Comparison of ENCODE assay signal across 24 cellular contexts in genomic region chr11:103978588-103979580, GRCh38. TPM values are rescaled to one million over a fixed set of nuclear protein-coding genes. Genes with fewer than 3 reads are reported as not detected.
"Had no signal": no experiment of that assay in that cellular context is flagged by ENCODE, and none has a peak within 500 bp of the region (broad histone marks: within the 10 kb centered on the region; RNA-seq: fewer than 3 reads in every experiment).

No MANE protein-coding gene starts in this region.

- FAIRE-seq: endothelial cell of umbilical vein had no signal

- H3K9ac ChIP-seq: parathyroid adenoma had no signal

- ATAC-seq: activated CD8-positive, alpha-beta T cell treated with anti-CD3 and anti-CD28 coated beads, Interleukin-2, amount 10 ng/mL, durations not matched to agents 7 days and 5 days; activated T-cell treated with anti-CD3 and anti-CD28 coated beads, Interleukin-2, amount 50 U/mL, for 72 hours; gastrocnemius medialis; heart right ventricle; left lobe of liver; T-helper 17 cell; WTC11 had no signal

- H3K9me3 Mint-ChIP-seq: activated CD4-positive, alpha-beta T cell treated with anti-CD3 and anti-CD28 coated beads, Interleukin-2, amount 10 ng/mL, durations not matched to agents 24 days and 14 days had no signal

- H3K36me3 Mint-ChIP-seq: activated naive CD8-positive, alpha-beta T cell; naive B cell; WTC11 had no signal

- H3K4me3 Mint-ChIP-seq: activated CD4-positive, alpha-beta T cell treated with anti-CD3 and anti-CD28 coated beads, Interleukin-2, amount 10 ng/mL, durations not matched to agents 24 days and 14 days; activated CD8-positive, alpha-beta T cell treated with anti-CD3 and anti-CD28 coated beads, Interleukin-2, amount 10 ng/mL, durations not matched to agents 7 days and 5 days; activated naive CD8-positive, alpha-beta T cell; activated T-cell treated with anti-CD3 and anti-CD28 coated beads, Interleukin-2, amount 50 U/mL, for 72 hours; naive B cell; T-helper 17 cell; WTC11 had no signal

- DNase-seq: activated CD4-positive, alpha-beta T cell treated with anti-CD3 and anti-CD28 coated beads, Interleukin-2, amount 10 ng/mL, durations not matched to agents 24 days and 14 days; activated CD8-positive, alpha-beta memory T cell treated with anti-CD3 and anti-CD28 coated beads, Interleukin-2, amount 50 U/mL, for 4 hours; activated CD8-positive, alpha-beta T cell treated with anti-CD3 and anti-CD28 coated beads, Interleukin-2, amount 10 ng/mL, durations not matched to agents 7 days and 5 days; activated gamma-delta T cell treated with Interleukin-2 at 50 U/mL for 16 hours; activated T-cell treated with anti-CD3 and anti-CD28 coated beads, Interleukin-2, amount 50 U/mL, for 72 hours; amygdala; cortex of kidney; effector CD8-positive, alpha-beta T cell; gastrocnemius medialis; heart right ventricle; naive B cell; stimulated activated CD4-positive, alpha-beta T cell treated with anti-CD3 and anti-CD28 coated beads, Interleukin-2, amount 100 ng/mL, for 48 hours; stimulated activated naive CD4-positive, alpha-beta T cell; T-helper 17 cell had no signal

- H3K27ac ChIP-seq: gastrocnemius medialis, heart right ventricle, neutrophil, parathyroid adenoma, tibial nerve, vagina had no signal

- H3K27me3 Mint-ChIP-seq: activated CD4-positive, alpha-beta T cell treated with anti-CD3 and anti-CD28 coated beads, Interleukin-2, amount 10 ng/mL, durations not matched to agents 24 days and 14 days; activated naive CD8-positive, alpha-beta T cell had no signal

- H3K79me2 ChIP-seq: parathyroid adenoma had no signal

- H3K4me3 ChIP-seq: gastrocnemius medialis, heart right ventricle, tibial nerve, vagina had no signal

- H3K27ac Mint-ChIP-seq: activated CD4-positive, alpha-beta T cell treated with anti-CD3 and anti-CD28 coated beads, Interleukin-2, amount 10 ng/mL, durations not matched to agents 24 days and 14 days; activated CD8-positive, alpha-beta T cell treated with anti-CD3 and anti-CD28 coated beads, Interleukin-2, amount 10 ng/mL, durations not matched to agents 7 days and 5 days; activated naive CD8-positive, alpha-beta T cell; activated T-cell treated with anti-CD3 and anti-CD28 coated beads, Interleukin-2, amount 50 U/mL, for 72 hours; naive B cell; T-helper 17 cell; WTC11 had no signal

- H3K4me1 ChIP-seq: gastrocnemius medialis, heart right ventricle, parathyroid adenoma, tibial nerve, vagina had no signal

- H3K36me3 ChIP-seq: gastrocnemius medialis, heart right ventricle, neutrophil, tibial nerve, vagina had no signal

- H3K27me3 ChIP-seq: gastrocnemius medialis, heart right ventricle, neutrophil, tibial nerve, vagina had no signal

- H3K9me3 ChIP-seq: gastrocnemius medialis, neutrophil, vagina had no signal

- H2AFZ ChIP-seq: parathyroid adenoma had no signal

- H3K4me1 Mint-ChIP-seq: activated CD4-positive, alpha-beta T cell treated with anti-CD3 and anti-CD28 coated beads, Interleukin-2, amount 10 ng/mL, durations not matched to agents 24 days and 14 days; naive B cell; T-helper 17 cell; WTC11 had no signal

RNA-seq across cellular contexts. Expression of gene DDI1, which starts 57.6 kb away (rescaled TPM):
- total RNA-seq: activated CD4-positive, alpha-beta T cell treated with anti-CD3 and anti-CD28 coated beads, Interleukin-2, amount 10 ng/mL, durations not matched to agents 24 days and 14 days; activated CD8-positive, alpha-beta T cell treated with anti-CD3 and anti-CD28 coated beads, Interleukin-2, amount 10 ng/mL, durations not matched to agents 7 days and 5 days; activated T-cell treated with anti-CD3 and anti-CD28 coated beads, Interleukin-2, amount 50 U/mL, for 72 hours; endothelial cell of umbilical vein; gastrocnemius medialis; heart right ventricle; left lobe of liver; lung microvascular endothelial cell; mononuclear cell; T-helper 17 cell; tibial nerve; vagina; WTC11 had no signal
- polyA plus RNA-seq: endothelial cell of umbilical vein, heart right ventricle had no signal
